Comparison of ENCODE assay signal across 8 cellular contexts in genomic region chr7:44797329-44798258, GRCh38. TPM values are rescaled to one million over a fixed set of nuclear protein-coding genes. Genes with fewer than 3 reads are reported as not detected.
DNase-seq lines count a peak whose midpoint lies in the region; ATAC-seq and TF ChIP-seq lines count a peak whose summit lies in the region.

No MANE protein-coding gene starts in this region.

- no peaks in the 10 kb centered on the region for H3K9me3 Mint-ChIP-seq in activated naive CD4-positive, alpha-beta T cell treated with anti-CD3 and anti-CD28 coated beads, Interleukin-2, amount 50 U/mL, for 72 hours

- peaks cover 46% of the 10 kb centered on the region in 2 donors for H3K36me3 Mint-ChIP-seq in activated naive CD4-positive, alpha-beta T cell treated with anti-CD3 and anti-CD28 coated beads, Interleukin-2, amount 50 U/mL, for 72 hours

- peak overlapping the region; percentile 99 for H3K4me3 ChIP-seq in HFF-Myc (replicated peaks; ENCODE audit: low read depth, low read length)

- peak; percentile 44 for TF ChIP-seq CTCF in HFF-Myc (IDR thresholded peaks at IDR 0.05; ENCODE audit: low read depth, low read length, missing control alignments)

- H3K27ac ChIP-seq in substantia nigra (ENCODE audit: low read depth, low read length, poor library complexity, severe bottlenecking), result peak overlapping the region; percentile 95

- peak overlapping the region; percentile 95 to 99 for H3K27ac Mint-ChIP-seq in activated naive CD4-positive, alpha-beta T cell treated with anti-CD3 and anti-CD28 coated beads, Interleukin-2, amount 50 U/mL, for 72 hours

- peak; percentile 72 for ATAC-seq in SK-N-SH treated with all-trans-retinoic acid at 6 μM for 48 hours
- ATAC-seq in activated naive CD4-positive, alpha-beta T cell treated with anti-CD3 and anti-CD28 coated beads, Interleukin-2, amount 50 U/mL, for 72 hours, result peak; percentile 41 to 50

- DNase-seq in GF-D8 (lab: John Stamatoyannopoulos, UW), result peak; percentile 72
- peak; percentile 29 for DNase-seq in HFF-Myc (ENCODE audit: extremely low read depth, low read depth)
- DNase-seq in NCI-H1092 (lab: John Stamatoyannopoulos, UW), result peak; percentile 73
- DNase-seq in activated naive CD4-positive, alpha-beta T cell treated with anti-CD3 and anti-CD28 coated beads, Interleukin-2, amount 50 U/mL, for 72 hours (ENCODE audit: low spot score in 2 of 2), result peak; percentile 82
- peak; percentile 92 for DNase-seq in globus pallidus (ENCODE audit: low spot score)
- peak; percentile 48 for DNase-seq in non-pigmented ciliary epithelial cell (ENCODE audit: low read depth)
- DNase-seq in substantia nigra (lab: John Stamatoyannopoulos, UW), result peak in 48 of 49 donors; percentile 20 to 93 (median 81)

TF ChIP-seq in SK-N-SH treated with all-trans-retinoic acid at 6 μM for 48 hours, 23 proteins besides CTCF, POLR2A, EP300 and RAD21:
- TF ChIP-seq CSRNP3 (CRISPR knock-in tag; IDR thresholded peaks at IDR 0.05) (peak; percentile 2), PATZ1 (CRISPR knock-in tag; IDR thresholded peaks at IDR 0.05; ENCODE audit: borderline replicate concordance) (peak; percentile 59; the same call in 1 of the 2 replicates), GLIS3 (CRISPR knock-in tag; IDR thresholded peaks at IDR 0.05) (no peak)

RNA-seq across cellular contexts. Expression of gene PPIA, which starts 1.1 kb away (rescaled TPM):
- total RNA-seq in activated naive CD4-positive, alpha-beta T cell treated with anti-CD3 and anti-CD28 coated beads, Interleukin-2, amount 50 U/mL, for 72 hours, result 1,000 to 10,000 TPM; 2,757 to 2,768 TPM

RNA-seq across cellular contexts. Expression of gene ZMIZ2, which starts 48.9 kb away (rescaled TPM):
- 100 to 1,000 TPM; 124 to 176 TPM for total RNA-seq in activated naive CD4-positive, alpha-beta T cell treated with anti-CD3 and anti-CD28 coated beads, Interleukin-2, amount 50 U/mL, for 72 hours

RNA-seq across cellular contexts. Expression of gene H2AZ2, which starts 50.3 kb away (rescaled TPM):
- total RNA-seq in activated naive CD4-positive, alpha-beta T cell treated with anti-CD3 and anti-CD28 coated beads, Interleukin-2, amount 50 U/mL, for 72 hours, result 100 to 1,000 TPM; 264 to 330 TPM

Comparison
In these comparisons a context has a peak if more than half of its experiments do, and no peak if none do; other contexts are left out.
1. Peak in every context shown above with its lines: DNase-seq, ATAC-seq, H3K4me3 ChIP-seq and H3K27ac ChIP-seq.
2. DNase-seq: peak in every context shown above with its lines; median percentile 92 in globus pallidus; 82 in activated naive CD4-positive, alpha-beta T cell treated with anti-CD3 and anti-CD28 coated beads, Interleukin-2, amount 50 U/mL, for 72 hours; 81 in substantia nigra; 73 in NCI-H1092; 72 in GF-D8; 48 in non-pigmented ciliary epithelial cell; 29 in HFF-Myc.